Comparison of ENCODE assay signal across 20 cellular contexts in genomic region chr9:3419892-3420291, GRCh38.
"Had no signal": no experiment of that assay in that cellular context is flagged by ENCODE, and none has a peak within 500 bp of the region (broad histone marks: within the 10 kb centered on the region; RNA-seq: fewer than 3 reads in every experiment).

No MANE protein-coding gene starts in this region.

- H3K4me3 Mint-ChIP-seq: endodermal cell; natural killer cell; stimulated activated effector memory CD8-positive, alpha-beta T cell treated with anti-CD3 and anti-CD28 coated beads, Interleukin-12 subunit alpha, Interleukin-12 subunit beta, amount 100 ng/mL, for 72 hours had no signal

- H3K4me3 ChIP-seq: coronary artery, pancreas, prostate gland, right lobe of liver, tibial nerve, upper lobe of right lung, vagina had no signal

- FAIRE-seq: frontal cortex, kidney had no signal

- H3K4me1 Mint-ChIP-seq: endodermal cell; natural killer cell; stimulated activated effector memory CD8-positive, alpha-beta T cell treated with anti-CD3 and anti-CD28 coated beads, Interleukin-12 subunit alpha, Interleukin-12 subunit beta, amount 100 ng/mL, for 72 hours had no signal

- H3K36me3 ChIP-seq: pancreas, prostate gland, right lobe of liver, tibial nerve, upper lobe of right lung, vagina had no signal

- H3K9me3 Mint-ChIP-seq: natural killer cell; stimulated activated effector memory CD8-positive, alpha-beta T cell treated with anti-CD3 and anti-CD28 coated beads, Interleukin-12 subunit alpha, Interleukin-12 subunit beta, amount 100 ng/mL, for 72 hours had no signal

- H3K9me3 ChIP-seq: pancreas, prostate gland, right lobe of liver, tibial nerve, upper lobe of right lung, vagina had no signal

- H3K27me3 ChIP-seq: pancreas, right lobe of liver, tibial nerve, upper lobe of right lung, vagina had no signal

- H3K4me1 ChIP-seq: pancreas, prostate gland, right lobe of liver, tibial nerve, upper lobe of right lung, vagina had no signal

- H3K36me3 Mint-ChIP-seq: natural killer cell; stimulated activated effector memory CD8-positive, alpha-beta T cell treated with anti-CD3 and anti-CD28 coated beads, Interleukin-12 subunit alpha, Interleukin-12 subunit beta, amount 100 ng/mL, for 72 hours had no signal

- H3K27ac ChIP-seq: coronary artery, pancreas, prostate gland, right lobe of liver, tibial nerve, upper lobe of right lung, vagina had no signal

- ATAC-seq: left colon; natural killer cell; pancreas; right lobe of liver; stimulated activated effector memory CD8-positive, alpha-beta T cell treated with anti-CD3 and anti-CD28 coated beads, Interleukin-12 subunit alpha, Interleukin-12 subunit beta, amount 100 ng/mL, for 72 hours; stimulated activated naive CD8-positive, alpha-beta T cell treated with anti-CD3 and anti-CD28 coated beads, Interleukin-15, Interleukin-2, amounts not matched to agents 100 U/mL and 50 U/mL, for 24 hours; upper lobe of right lung had no signal

- DNase-seq: effector CD4-positive, alpha-beta T cell; endodermal cell; erythroblast; kidney; left colon; mammary epithelial cell; natural killer cell; occipital lobe; pancreas; right lobe of liver; stimulated activated CD4-positive, alpha-beta T cell treated with anti-CD3 and anti-CD28 coated beads, Interleukin-4, amount 100 ng/mL, for 1 hour; stimulated activated CD8-positive, alpha-beta memory T cell treated with anti-CD3 and anti-CD28 coated beads, Interleukin-4, amount 100 ng/mL, for 48 hours; stimulated activated naive CD8-positive, alpha-beta T cell treated with anti-CD3 and anti-CD28 coated beads, Interleukin-15, Interleukin-2, amounts not matched to agents 100 U/mL and 50 U/mL, for 24 hours; upper lobe of right lung had no signal

- H3K27ac Mint-ChIP-seq: endodermal cell; natural killer cell; stimulated activated effector memory CD8-positive, alpha-beta T cell treated with anti-CD3 and anti-CD28 coated beads, Interleukin-12 subunit alpha, Interleukin-12 subunit beta, amount 100 ng/mL, for 72 hours had no signal
